11 cellular contexts compared by ENCODE assay signal in genomic region chr22:20536590-20537324, GRCh38. TPM values are rescaled to one million over a fixed set of nuclear protein-coding genes. Genes with fewer than 3 reads are reported as not detected.
DNase-seq lines count a peak whose midpoint lies in the region; ATAC-seq and TF ChIP-seq lines count a peak whose summit lies in the region.
"Had no signal": no experiment of that assay in that cellular context is flagged by ENCODE, and none has a peak within 500 bp of the region (broad histone marks: within the 10 kb centered on the region; RNA-seq: fewer than 3 reads in every experiment).

No MANE protein-coding gene starts in this region.

- no peak for TF ChIP-seq CTCF in neural progenitor cell (IDR thresholded peaks at IDR 0.05)

- peaks cover 4% of the 10 kb centered on the region for H3K36me3 ChIP-seq in neural progenitor cell
- H3K36me3 ChIP-seq: breast epithelium had no signal

- no peaks in the 10 kb centered on the region for H3F3A ChIP-seq in neural progenitor cell (ENCODE audit: low read depth)

- H3K4me1 ChIP-seq in neural progenitor cell: peaks cover 16% of the 10 kb centered on the region

- peaks cover 36% of the 10 kb centered on the region for H3K79me2 ChIP-seq in neural progenitor cell (ENCODE audit: low read depth)

- no peak overlapping the region for H3K9ac ChIP-seq in neural progenitor cell

- peaks cover 49% of the 10 kb centered on the region for H3K36me3 Mint-ChIP-seq in effector memory CD8-positive, alpha-beta T cell (ENCODE audit: insufficient read depth)
- H3K36me3 Mint-ChIP-seq in neural progenitor cell: peaks cover 29% of the 10 kb centered on the region

- no peak overlapping the region for H3K4me2 ChIP-seq in neural progenitor cell

- no peaks in the 10 kb centered on the region for H3K27me3 ChIP-seq in neural progenitor cell
- H3K27me3 ChIP-seq: breast epithelium, thyroid gland had no signal

- peaks cover 18% of the 10 kb centered on the region for H4K20me1 ChIP-seq in neural progenitor cell (ENCODE audit: low read depth)

- H3K27ac Mint-ChIP-seq in effector memory CD8-positive, alpha-beta T cell: peak overlapping the region; percentile 10 to 91
- H3K27ac Mint-ChIP-seq in neural progenitor cell: peak overlapping the region; percentile 74

- peak; percentile 79 for DNase-seq in DMS153 (lab: John Stamatoyannopoulos, UW)
- DNase-seq in NCI-H2029 (lab: John Stamatoyannopoulos, UW): peak; percentile 83
- no peak for DNase-seq in effector memory CD8-positive, alpha-beta T cell
- DNase-seq in neural progenitor cell (ENCODE audit: low spot score): no peak
- DNase-seq in stimulated activated CD8-positive, alpha-beta memory T cell treated with anti-CD3 and anti-CD28 coated beads, Interleukin-4, amount 100 ng/mL, for 48 hours: no peak
- DNase-seq: activated CD8-positive, alpha-beta memory T cell treated with anti-CD3 and anti-CD28 coated beads for 24 hours; thyroid gland had no signal

- H3K4me3 Mint-ChIP-seq in effector memory CD8-positive, alpha-beta T cell: no peak overlapping the region
- no peak overlapping the region for H3K4me3 Mint-ChIP-seq in neural progenitor cell

- H3K4me1 Mint-ChIP-seq in effector memory CD8-positive, alpha-beta T cell (ENCODE audit: low read depth in 2 of 2): peaks cover 27 to 37% of the 10 kb centered on the region in 2 donors
- H3K4me1 Mint-ChIP-seq in neural progenitor cell: peaks cover 15% of the 10 kb centered on the region

- no peaks in the 10 kb centered on the region for H3K9me3 Mint-ChIP-seq in effector memory CD8-positive, alpha-beta T cell
- H3K9me3 Mint-ChIP-seq in neural progenitor cell: no peaks in the 10 kb centered on the region

- no peak overlapping the region for H2AFZ ChIP-seq in neural progenitor cell (replicated peaks)

- H3K27ac ChIP-seq in neural progenitor cell: no peak overlapping the region
- H3K27ac ChIP-seq: SK-N-MC, thyroid gland had no signal

- no peaks in the 10 kb centered on the region for H3K9me3 ChIP-seq in neural progenitor cell (ENCODE audit: low read depth)
- H3K9me3 ChIP-seq: breast epithelium, thyroid gland had no signal

- no peaks in the 10 kb centered on the region for H3K27me3 Mint-ChIP-seq in effector memory CD8-positive, alpha-beta T cell
- no peaks in the 10 kb centered on the region for H3K27me3 Mint-ChIP-seq in neural progenitor cell (ENCODE audit: insufficient read depth, low read depth)

- no peak for ATAC-seq in effector memory CD8-positive, alpha-beta T cell (replicated peaks)
- ATAC-seq in HG03439 (IDR thresholded peaks at IDR 0.05; ENCODE audit: unreplicated experiment) (no peak), GM18511 (IDR thresholded peaks at IDR 0.05; ENCODE audit: unreplicated experiment) (no peak)

- no peak overlapping the region for H3K4me3 ChIP-seq in neural progenitor cell
- H3K4me3 ChIP-seq: breast epithelium, SK-N-MC, thyroid gland had no signal

RNA-seq across cellular contexts. Expression of gene MED15, which starts 29.3 kb away (rescaled TPM):
- total RNA-seq in neural progenitor cell (ENCODE audit: low replicate concordance): 11.4 and 21.3 TPM in 2 replicates

RNA-seq across cellular contexts. Expression of gene KLHL22, which starts 41.2 kb away (rescaled TPM):
- total RNA-seq in neural progenitor cell (ENCODE audit: low replicate concordance): 14.3 and 31.9 TPM in 2 replicates

Comparison
In these comparisons a context has a peak if more than half of its experiments do, and no peak if none do; other contexts are left out.
1. DNase-seq: peak in DMS153 (single experiment) and NCI-H2029 (single experiment); none in effector memory CD8-positive, alpha-beta T cell (0 of 3), neural progenitor cell (single experiment) and stimulated activated CD8-positive, alpha-beta memory T cell treated with anti-CD3 and anti-CD28 coated beads, Interleukin-4, amount 100 ng/mL, for 48 hours (single experiment).